In the genomic region with DNA sequence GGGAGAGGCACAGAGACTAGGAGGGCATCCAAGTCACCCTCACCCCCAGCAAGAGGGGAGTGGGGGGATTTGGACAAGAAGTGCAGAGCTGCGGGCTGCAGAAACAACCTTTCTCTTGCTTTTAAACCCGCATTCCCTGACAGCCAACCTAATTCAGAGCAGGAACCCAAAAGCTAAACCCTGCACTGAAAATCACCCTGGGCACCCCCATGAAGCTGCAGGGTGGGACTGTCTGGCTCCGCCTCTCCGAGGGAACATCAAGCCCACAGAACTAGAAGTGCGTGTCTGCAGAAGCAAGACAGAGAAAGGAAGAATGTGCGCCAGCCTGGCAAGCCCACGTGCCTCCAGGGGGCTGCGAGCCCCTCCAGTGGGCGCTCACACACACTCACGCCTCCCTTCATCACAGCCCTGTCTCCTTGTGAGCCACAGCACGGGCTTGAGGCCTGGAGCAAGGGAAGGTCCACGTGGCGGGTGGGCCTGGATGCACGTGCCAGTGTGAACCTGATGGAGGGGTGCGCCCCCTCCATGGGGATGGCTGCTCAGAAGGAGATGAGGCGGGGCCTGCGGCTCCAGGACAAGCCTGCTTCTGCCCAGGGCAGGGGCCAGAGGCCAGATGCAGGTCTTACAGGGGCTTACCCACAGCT, we compare ENCODE assay signal across 8 cellular contexts. TPM values are rescaled to one million over a fixed set of nuclear protein-coding genes. Genes with fewer than 3 reads are reported as not detected.
DNase-seq lines count a peak whose midpoint lies in the region; ATAC-seq, FAIRE-seq and TF ChIP-seq lines count a peak whose summit lies in the region.

No MANE protein-coding gene starts in this region.

- peak; percentile 49; the same call in 1 of the 2 replicates for TF ChIP-seq POLR2A in GM12892 (IDR thresholded peaks at IDR 0.05; ENCODE audit: low read depth, low read length)
- peak; percentile 5 for TF ChIP-seq POLR2A in endothelial cell of umbilical vein (IDR thresholded peaks at IDR 0.05; ENCODE audit: low read depth, low read length)

- BruUV-seq in endothelial cell of umbilical vein (replicated peaks; lab: Mats Ljungman, UMichigan) = no TSS peak

- FAIRE-seq in GM12892 (lab: Jason Lieb, UNC) (peak; percentile 80), endothelial cell of umbilical vein (lab: Jason Lieb, UNC) (no peak)

- H3K9me3 ChIP-seq in SU-DHL-6 (ENCODE audit: insufficient read depth, low read length) (no peaks in the 10 kb centered on the region), endothelial cell of umbilical vein (replicated peaks; ENCODE audit: control insufficient read depth, insufficient read depth, low read length) (no peaks in the 10 kb centered on the region), osteoblast (ENCODE audit: low read depth, low read length) (no peaks in the 10 kb centered on the region)

- H3F3A ChIP-seq in SU-DHL-6 (ENCODE audit: insufficient read depth) = 0 out of 2 replicates have a peak, but pooled peaks cover 9% of the 10 kb centered on the region

- TF ChIP-seq CTCF in SU-DHL-6 (IDR thresholded peaks at IDR 0.05; ENCODE audit: insufficient read depth, low read length, poor library complexity, severe bottlenecking) = no peak
- no peak for TF ChIP-seq CTCF in endothelial cell of umbilical vein (IDR thresholded peaks at IDR 0.05; ENCODE audit: extremely low read depth in 1 of 2, insufficient read depth in 1 of 2, low read depth in 1 of 2, low read length in 2 of 2)
- no peak for TF ChIP-seq CTCF in osteoblast (IDR thresholded peaks at IDR 0.05; ENCODE audit: extremely low read depth, low read depth, low read length)

- peak overlapping the region; percentile 58 for H3K4me2 ChIP-seq in SU-DHL-6 (ENCODE audit: low read depth, low read length, poor library complexity, severe bottlenecking)
- peak overlapping the region; percentile 81 for H3K4me2 ChIP-seq in endothelial cell of umbilical vein (ENCODE audit: insufficient read depth, low read length)
- H3K4me2 ChIP-seq in osteoblast (ENCODE audit: insufficient read depth, low read length) = peak overlapping the region; percentile 86

- dilution Hi-C loops in endothelial cell of umbilical vein (cut with MboI; ENCODE audit: extremely low pct_ligation_motif_present, low sequenced_read_pairs) = no loop called here

- peaks cover 5% of the 10 kb centered on the region; the same call in 1 of the 2 replicates for H4K20me1 ChIP-seq in SU-DHL-6 (ENCODE audit: low read depth, low read length)
- H4K20me1 ChIP-seq in endothelial cell of umbilical vein (replicated peaks; ENCODE audit: control insufficient read depth, extremely low read depth, insufficient read depth, low read length) = no peaks in the 10 kb centered on the region
- H4K20me1 ChIP-seq in osteoblast (ENCODE audit: insufficient read depth, low read length) = peaks cover 87% of the 10 kb centered on the region

- ATAC-seq in HG03135 (IDR thresholded peaks at IDR 0.05; ENCODE audit: unreplicated experiment) (no peak), HG03439 (IDR thresholded peaks at IDR 0.05; ENCODE audit: unreplicated experiment) (no peak)

- POLR2A ChIA-PET in endothelial cell of umbilical vein (lab: Charles Lee) = interaction anchor here (0.6 to 3.0 kb wide), 4 partner anchors 12 to 38 kb away, joined by 3 to 31 read pairs (median 4); no protein-coding TSS in a partner anchor

- H2AFZ ChIP-seq in SU-DHL-6 (ENCODE audit: low read depth, low read length, severe bottlenecking) (no peak overlapping the region), endothelial cell of umbilical vein (ENCODE audit: low read depth, low read length) (no peak overlapping the region), osteoblast (ENCODE audit: low read length) (no peak overlapping the region)

- CTCF ChIA-PET in endothelial cell of umbilical vein (lab: Charles Lee) = interaction anchor here (0.6 to 8.9 kb wide), 10 partner anchors 8 to 516 kb away, joined by 3 to 91 read pairs (median 9); a partner anchor contains a TSS

- H3K79me2 ChIP-seq in SU-DHL-6 (ENCODE audit: insufficient read depth, low read length) (peaks cover 95% of the 10 kb centered on the region), endothelial cell of umbilical vein (ENCODE audit: control insufficient read depth, insufficient read depth, low read length) (peaks cover 90% of the 10 kb centered on the region), osteoblast (ENCODE audit: insufficient read depth, low read length) (peaks cover 100% of the 10 kb centered on the region)

- no peak for DNase-seq in GM12892 (ENCODE audit: insufficient read length)
- peak; percentile 41 for DNase-seq in endothelial cell of umbilical vein (ENCODE audit: low read depth, low spot score)
- DNase-seq in osteoblast (ENCODE audit: insufficient read length, low spot score, missing footprints) = peak; percentile 68
- DNase-seq in mesenteric fat pad (ENCODE audit: low spot score) = no peak
- no peak for DNase-seq in RPMI8226

- intact Hi-C loops in endothelial cell of umbilical vein (cut with micrococcal nuclease) = loop anchor here (1.0 to 5.0 kb wide), 8 partner anchors 11 to 110 kb away; a partner anchor contains a TSS

- H3K27me3 ChIP-seq in SU-DHL-6 (ENCODE audit: low read length) (no peaks in the 10 kb centered on the region), endothelial cell of umbilical vein (ENCODE audit: control insufficient read depth in 2 of 2, insufficient read depth in 2 of 2, low read length in 2 of 2) (no peaks in the 10 kb centered on the region), osteoblast (ENCODE audit: insufficient read depth, low read length) (no peaks in the 10 kb centered on the region)

- H3K4me1 ChIP-seq in endothelial cell of umbilical vein (ENCODE audit: control insufficient read depth, extremely low read depth, insufficient read depth, low read length) = peaks cover 71% of the 10 kb centered on the region
- H3K4me1 ChIP-seq in osteoblast (ENCODE audit: insufficient read depth, low read length) = peaks cover 64% of the 10 kb centered on the region

- H3K4me3 ChIP-seq in SU-DHL-6 (ENCODE audit: insufficient read depth, low read length, poor library complexity, severe bottlenecking) = no peak overlapping the region
- H3K4me3 ChIP-seq in endothelial cell of umbilical vein (replicated peaks in 1 of 3; ENCODE audit: insufficient read depth in 1 of 3, low read depth in 1 of 3, low read length in 3 of 3) = peak overlapping the region in 1 of 3 experiments; percentile 29
- peak overlapping the region; percentile 57 for H3K4me3 ChIP-seq in osteoblast (ENCODE audit: insufficient read depth, low read length)

- H3K9me1 ChIP-seq in endothelial cell of umbilical vein (replicated peaks; ENCODE audit: control insufficient read depth, extremely low read depth, insufficient read depth, low read length) = no peaks in the 10 kb centered on the region

- peaks cover 1% of the 10 kb centered on the region; the same call in 1 of the 2 replicates for H3K36me3 ChIP-seq in SU-DHL-6 (ENCODE audit: low read length)
- peaks cover 5 to 17% of the 10 kb centered on the region in 2 experiments for H3K36me3 ChIP-seq in endothelial cell of umbilical vein (ENCODE audit: control insufficient read depth in 2 of 2, extremely low read depth in 1 of 2, insufficient read depth in 2 of 2, low read length in 2 of 2)
- H3K36me3 ChIP-seq in osteoblast (ENCODE audit: insufficient read depth, low read length) = peaks cover 27% of the 10 kb centered on the region

- H3K27ac ChIP-seq in SU-DHL-6 (ENCODE audit: low read depth, low read length) (peak overlapping the region; percentile 84), endothelial cell of umbilical vein (ENCODE audit: insufficient read depth, low read depth, low read length) (peak overlapping the region; percentile 96), osteoblast (ENCODE audit: low read depth, low read length) (peak overlapping the region; percentile 69)

- H3K9ac ChIP-seq in SU-DHL-6 (ENCODE audit: low read length) (peak overlapping the region; percentile 49), endothelial cell of umbilical vein (replicated peaks; ENCODE audit: extremely low read depth, insufficient read depth, low read length) (peak overlapping the region; percentile 86)

- no peaks in the 10 kb centered on the region for H3K9me2 ChIP-seq in SU-DHL-6 (replicated peaks; ENCODE audit: insufficient read depth, low read length)

TF ChIP-seq in endothelial cell of umbilical vein, 7 proteins besides CTCF, POLR2A, EP300 and RAD21:
- TF ChIP-seq JUN (IDR thresholded peaks at IDR 0.05; ENCODE audit: borderline replicate concordance, insufficient read depth, insufficient read length, low read depth) = no peak
- TF ChIP-seq, protein P1, sequence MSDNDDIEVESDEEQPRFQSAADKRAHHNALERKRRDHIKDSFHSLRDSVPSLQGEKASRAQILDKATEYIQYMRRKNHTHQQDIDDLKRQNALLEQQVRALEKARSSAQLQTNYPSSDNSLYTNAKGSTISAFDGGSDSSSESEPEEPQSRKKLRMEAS (IDR thresholded peaks at IDR 0.05; ENCODE audit: insufficient read depth, insufficient read length) = peak; percentile 69
TF ChIP-seq in endothelial cell of umbilical vein: peak in this region for 1.

RNA-seq across cellular contexts. Expression of a gene that starts 27.8 kb away (rescaled TPM):
- polyA plus RNA-seq in GM12892 (2012; ENCODE audit: missing spikeins) = 13.3 TPM
- total RNA-seq in endothelial cell of umbilical vein = 82.4 and 82.6 TPM in 2 replicates
- 25.8 and 29.8 TPM in 2 replicates for polyA plus RNA-seq in endothelial cell of umbilical vein
- 33.5 and 34.9 TPM in 2 replicates for polyA plus RNA-seq in endothelial cell of umbilical vein (2011; cell fraction: cytosol; rRNA removed)
- polyA plus RNA-seq in endothelial cell of umbilical vein (2011; cell fraction: nucleus; rRNA removed) = 21.7 and 25.2 TPM in 2 replicates
- polyA plus RNA-seq in endothelial cell of umbilical vein (2012) = 48.9 and 63.0 TPM in 2 replicates
- polyA minus RNA-seq in endothelial cell of umbilical vein = 27.9 and 28.4 TPM in 2 replicates
- polyA minus RNA-seq in endothelial cell of umbilical vein (2011; cell fraction: cytosol; rRNA and poly(A)+ RNA removed) = 12.2 TPM
- polyA minus RNA-seq in endothelial cell of umbilical vein (2011; cell fraction: nucleus; rRNA and poly(A)+ RNA removed) = 9.1 and 12.8 TPM in 2 replicates
- 40.1 and 40.2 TPM in 2 replicates for total RNA-seq in osteoblast
- total RNA-seq in mesenteric fat pad = 49.3 TPM

Comparison
In these comparisons a context has a peak if more than half of its experiments do, and no peak if none do; other contexts are left out.
1. DNase-seq: peak in endothelial cell of umbilical vein (single experiment) and osteoblast (single experiment); none in GM12892 (single experiment), mesenteric fat pad (single experiment) and RPMI8226 (single experiment).
2. Peak in every context shown above with its lines, with median percentiles within 50 percentile points of each other: H3K27ac ChIP-seq and H3K4me2 ChIP-seq.